In the genomic region with DNA sequence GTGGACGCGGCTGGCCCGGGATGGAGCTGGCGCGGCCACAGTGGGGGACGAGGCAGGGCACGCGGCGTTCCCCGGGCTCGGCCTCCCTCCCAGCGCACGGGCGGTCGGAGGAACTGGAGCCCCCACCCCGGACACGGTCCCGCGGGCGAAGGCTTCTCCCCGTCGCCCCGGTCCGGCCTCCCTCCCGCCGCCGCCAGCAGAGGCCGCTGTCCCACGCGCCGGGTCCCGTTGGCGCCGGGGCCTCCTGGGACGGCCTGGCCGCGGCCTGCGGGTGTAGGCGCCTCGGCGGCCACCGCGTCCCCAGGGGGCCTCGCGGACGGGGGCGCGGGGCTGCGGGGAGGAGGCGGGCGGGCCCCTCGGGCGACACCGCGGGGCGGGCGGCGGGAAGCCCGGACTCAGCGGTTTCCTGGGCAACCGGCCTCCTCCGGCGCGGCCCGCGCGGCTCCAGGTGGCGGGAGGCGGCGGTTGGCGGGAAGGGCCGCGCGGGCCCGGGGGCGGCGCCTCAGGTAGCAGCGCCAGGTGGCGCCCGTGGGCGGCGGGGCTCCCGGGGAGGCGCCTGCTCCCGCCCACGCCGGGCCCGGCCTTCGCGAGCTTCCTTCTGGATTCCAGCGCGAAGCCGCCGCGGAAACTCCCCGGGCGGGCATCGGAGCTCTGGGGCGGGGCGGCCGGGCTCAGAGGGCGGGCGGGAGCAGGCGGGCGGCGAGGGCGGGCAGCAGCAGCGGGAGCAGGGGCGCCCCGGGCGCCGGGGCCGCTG, we compare ENCODE assay signal across 8 cellular contexts. TPM values are rescaled to one million over a fixed set of nuclear protein-coding genes. Genes with fewer than 3 reads are reported as not detected.
A peak's percentile ranks its signal among the peaks of the same experiment; 100 is the strongest.
DNase-seq lines count a peak whose midpoint lies in the region; ATAC-seq, FAIRE-seq and TF ChIP-seq lines count a peak whose summit lies in the region.

No MANE protein-coding gene starts in this region.

- DNase-seq in DMS114 treated with DMSO at 0.1 percent for 48 hours (lab: John Stamatoyannopoulos, UW; ENCODE audit: unreplicated experiment) (peak; percentile 23), HT-29 (ENCODE audit: low spot score) (peak; percentile 87), activated gamma-delta T cell (lab: John Stamatoyannopoulos, UW) (peak; percentile 77), frontal cortex (ENCODE audit: low spot score in 2 of 2) (peak; percentile 95), nucleus accumbens (lab: John Stamatoyannopoulos, UW) (peak in 46 of 56 donors; percentile 12 to 84 (median 56)), suprapubic skin (ENCODE audit: low spot score in 2 of 2) (peak in 1 of 2 donors; percentile 81)

- no peak for FAIRE-seq in frontal cortex (lab: Jason Lieb, UNC)

- peak overlapping the region; percentile 52 for H3K4me3 ChIP-seq in suprapubic skin

- TF ChIP-seq CTCF in suprapubic skin (IDR thresholded peaks at IDR 0.05), result peak; percentile 57 to 87

- WGBS in suprapubic skin, result 0% methylated on average over 1 of the region's 113 CpGs

- no peaks in the 10 kb centered on the region for H3K27me3 ChIP-seq in suprapubic skin

- no peaks in the 10 kb centered on the region for H3K36me3 ChIP-seq in suprapubic skin

- no peaks in the 10 kb centered on the region for H3K9me3 ChIP-seq in suprapubic skin

- H3K27ac ChIP-seq in suprapubic skin, result peak overlapping the region; percentile 74

- TF ChIP-seq EP300 in suprapubic skin (IDR thresholded peaks at IDR 0.05), result no peak

- TF ChIP-seq POLR2A in suprapubic skin (IDR thresholded peaks at IDR 0.05), result no peak

- peak; percentile 60 for ATAC-seq in GM21367 (IDR thresholded peaks at IDR 0.05; ENCODE audit: unreplicated experiment)

- peaks cover 21% of the 10 kb centered on the region for H3K4me1 ChIP-seq in suprapubic skin

TF ChIP-seq in PFSK-1, 5 proteins besides CTCF, POLR2A, EP300 and RAD21:
- TF ChIP-seq FOXP2 (optimal IDR thresholded peaks at IDR 0.05; ENCODE audit: borderline replicate concordance, extremely low read depth, extremely low read length, insufficient read depth), result peak; percentile 46
- TF ChIP-seq, protein P1, sequence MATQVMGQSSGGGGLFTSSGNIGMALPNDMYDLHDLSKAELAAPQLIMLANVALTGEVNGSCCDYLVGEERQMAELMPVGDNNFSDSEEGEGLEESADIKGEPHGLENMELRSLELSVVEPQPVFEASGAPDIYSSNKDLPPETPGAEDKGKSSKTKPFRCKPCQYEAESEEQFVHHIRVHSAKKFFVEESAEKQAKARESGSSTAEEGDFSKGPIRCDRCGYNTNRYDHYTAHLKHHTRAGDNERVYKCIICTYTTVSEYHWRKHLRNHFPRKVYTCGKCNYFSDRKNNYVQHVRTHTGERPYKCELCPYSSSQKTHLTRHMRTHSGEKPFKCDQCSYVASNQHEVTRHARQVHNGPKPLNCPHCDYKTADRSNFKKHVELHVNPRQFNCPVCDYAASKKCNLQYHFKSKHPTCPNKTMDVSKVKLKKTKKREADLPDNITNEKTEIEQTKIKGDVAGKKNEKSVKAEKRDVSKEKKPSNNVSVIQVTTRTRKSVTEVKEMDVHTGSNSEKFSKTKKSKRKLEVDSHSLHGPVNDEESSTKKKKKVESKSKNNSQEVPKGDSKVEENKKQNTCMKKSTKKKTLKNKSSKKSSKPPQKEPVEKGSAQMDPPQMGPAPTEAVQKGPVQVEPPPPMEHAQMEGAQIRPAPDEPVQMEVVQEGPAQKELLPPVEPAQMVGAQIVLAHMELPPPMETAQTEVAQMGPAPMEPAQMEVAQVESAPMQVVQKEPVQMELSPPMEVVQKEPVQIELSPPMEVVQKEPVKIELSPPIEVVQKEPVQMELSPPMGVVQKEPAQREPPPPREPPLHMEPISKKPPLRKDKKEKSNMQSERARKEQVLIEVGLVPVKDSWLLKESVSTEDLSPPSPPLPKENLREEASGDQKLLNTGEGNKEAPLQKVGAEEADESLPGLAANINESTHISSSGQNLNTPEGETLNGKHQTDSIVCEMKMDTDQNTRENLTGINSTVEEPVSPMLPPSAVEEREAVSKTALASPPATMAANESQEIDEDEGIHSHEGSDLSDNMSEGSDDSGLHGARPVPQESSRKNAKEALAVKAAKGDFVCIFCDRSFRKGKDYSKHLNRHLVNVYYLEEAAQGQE (IDR thresholded peaks at IDR 0.05; ENCODE audit: insufficient read depth in 1 of 2, low read depth in 2 of 2, low read length in 2 of 2), result no peak

RNA-seq across cellular contexts. Expression of a gene that starts 26.7 kb away (rescaled TPM):
- total RNA-seq in HT-29 (2014; rRNA removed; shearing (Covaris generic)), result 4.1 and 15.3 TPM in 2 replicates
- 4.1 TPM for polyA plus RNA-seq in PFSK-1 (2012; ENCODE audit: insufficient read length, low read depth)
- total RNA-seq in frontal cortex, result 1.2 TPM
- total RNA-seq in suprapubic skin, result 10 to 100 TPM; 21.0 to 68.7 (median 34.4) TPM

RNA-seq across cellular contexts. Expression of a gene that starts 34.2 kb away (rescaled TPM):
- 7.3 and 10.1 TPM in 2 replicates for total RNA-seq in HT-29 (2014; rRNA removed; shearing (Covaris generic))
- 1.8 TPM for polyA plus RNA-seq in PFSK-1 (2012; ENCODE audit: insufficient read length, low read depth)
- total RNA-seq in frontal cortex (2.9 TPM), suprapubic skin (10 to 100 TPM; 11.0 to 17.4 (median 13.3) TPM)
